In the genomic region with DNA sequence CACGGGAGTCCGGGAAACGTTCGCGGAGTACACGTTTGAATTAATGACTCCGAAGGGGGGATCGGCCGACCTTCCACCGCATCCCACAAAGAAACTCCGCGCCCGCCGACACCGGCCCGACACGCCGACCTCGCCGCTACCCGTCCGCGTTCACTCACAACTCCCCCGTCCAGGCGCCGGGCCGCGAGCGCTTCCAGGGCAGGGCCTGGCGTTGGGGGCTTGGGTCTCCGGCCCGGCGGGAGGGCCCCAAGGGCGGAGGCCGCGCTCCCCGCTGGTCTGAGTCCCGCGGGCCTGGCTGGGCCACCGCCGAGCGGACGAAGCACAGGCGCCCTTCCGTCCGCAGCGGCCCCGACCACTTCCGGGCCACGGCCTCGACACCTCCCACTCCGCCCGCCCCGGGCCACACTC, we compare ENCODE assay signal across 8 cellular contexts. TPM values are rescaled to one million over a fixed set of nuclear protein-coding genes. Genes with fewer than 3 reads are reported as not detected.
DNase-seq lines count a peak whose midpoint lies in the region; ATAC-seq and TF ChIP-seq lines count a peak whose summit lies in the region.
"Not testable (repeated sequence)": the region's sequence is repeated elsewhere in the genome, so short reads cannot be mapped to it uniquely, and the experiment has no call there.

No MANE protein-coding gene starts in this region.

- H3K23ac ChIP-seq in H9 (ENCODE audit: insufficient read length, low read depth, low read length): not testable (repeated sequence)
- H3K23ac ChIP-seq in neuronal stem cell (ENCODE audit: low read depth, low read length, poor library complexity): peak overlapping the region; percentile 95

- not testable (repeated sequence) for H2BK15ac ChIP-seq in H9 (ENCODE audit: low read depth, low read length); neuronal stem cell (ENCODE audit: low read length)

- peaks cover 18% of the 10 kb centered on the region for H3K36me3 ChIP-seq in left ventricle myocardium inferior
- peaks cover 16 to 43% of the 10 kb centered on the region in 2 donors for H3K36me3 ChIP-seq in neuronal stem cell (replicated peaks in 1 of 2; ENCODE audit: control insufficient read depth in 2 of 2, insufficient read depth in 2 of 2, low read length in 2 of 2)
- not testable (repeated sequence) for H3K36me3 ChIP-seq in aorta (ENCODE audit: control insufficient read depth in 1 of 2, insufficient read depth in 2 of 2, low read length in 1 of 2)

- not testable (repeated sequence) for DNase-seq in H9; astrocyte of the spinal cord (ENCODE audit: low read depth, low spot score); left ventricle myocardium inferior; neuronal stem cell (ENCODE audit: low spot score); aorta

- H4K8ac ChIP-seq in H9 (replicated peaks; ENCODE audit: insufficient read length, low read depth, low read length): not testable (repeated sequence)
- peak overlapping the region; percentile 99 for H4K8ac ChIP-seq in neuronal stem cell (ENCODE audit: low read depth, low read length)

- H3K14ac ChIP-seq in H9 (ENCODE audit: insufficient read depth, low read length): peak overlapping the region; percentile 97
- not testable (repeated sequence) for H3K14ac ChIP-seq in neuronal stem cell (ENCODE audit: low read length)

- H3K18ac ChIP-seq in H9 (ENCODE audit: insufficient read length, low read depth, low read length): peak overlapping the region; percentile 95
- H3K18ac ChIP-seq in neuronal stem cell (ENCODE audit: low read length): peak overlapping the region; percentile 100

- H3K79me2 ChIP-seq in H9 (ENCODE audit: insufficient read depth, low read length): peaks cover 39% of the 10 kb centered on the region

- not testable (repeated sequence) for H3K79me1 ChIP-seq in H9 (ENCODE audit: insufficient read depth, low read depth, low read length, poor library complexity, severe bottlenecking)
- H3K79me1 ChIP-seq in neuronal stem cell (ENCODE audit: low read depth, low read length): peaks cover 20% of the 10 kb centered on the region

- not testable (repeated sequence) for H4K91ac ChIP-seq in H9 (ENCODE audit: insufficient read length, low read depth, low read length); neuronal stem cell (ENCODE audit: low read depth, low read length, poor library complexity)

- not testable (repeated sequence) for TF ChIP-seq CTCF in H9 (conservative IDR thresholded peaks at IDR 0.05); astrocyte of the spinal cord (IDR thresholded peaks at IDR 0.05; ENCODE audit: low read depth, low read length); left ventricle myocardium inferior (IDR thresholded peaks at IDR 0.05; ENCODE audit: borderline replicate concordance)

- peaks cover 29 to 44% (median 40%) of the 10 kb centered on the region in 3 experiments; a peak in 6 of 7 replicates for H3K36me3 Mint-ChIP-seq in H9 (ENCODE audit: insufficient read depth in 1 of 3, low read depth in 3 of 3)

- not testable (repeated sequence) for H3K4me1 ChIP-seq in H9 (ENCODE audit: insufficient read depth, low read length); aorta (ENCODE audit: control insufficient read depth in 1 of 2, insufficient read depth in 2 of 2, low read length in 2 of 2)
- H3K4me1 ChIP-seq in left ventricle myocardium inferior (peaks cover 49% of the 10 kb centered on the region), neuronal stem cell (ENCODE audit: control insufficient read depth in 2 of 2, insufficient read depth in 1 of 2, low read depth in 1 of 2, low read length in 2 of 2) (peaks cover 11% of the 10 kb centered on the region in 2 donors)

- H4K5ac ChIP-seq in H9 (ENCODE audit: insufficient read length, low read depth, low read length): peak overlapping the region; percentile 48

- intact Hi-C loops in left ventricle myocardium inferior (cut with micrococcal nuclease); aorta (cut with DNase I): not testable (repeated sequence)

- peak overlapping the region; percentile 87 to 90 for H3K4me3 Mint-ChIP-seq in H9

- H3K27ac Mint-ChIP-seq in H9: peak overlapping the region; percentile 98 to 100 (median 99)

- H3K56ac ChIP-seq in H9 (ENCODE audit: insufficient read length, low read depth, low read length): peak overlapping the region; percentile 15

- H3K4me3 ChIP-seq in astrocyte of the spinal cord (ENCODE audit: low read depth, low read length) (peak overlapping the region; percentile 78), left ventricle myocardium inferior (peak overlapping the region; percentile 99), neuronal stem cell (ENCODE audit: low read length in 2 of 2) (peak overlapping the region; percentile 77 to 99), aorta (ENCODE audit: low read length in 2 of 2) (peak overlapping the region; percentile 54 to 69)

- not testable (repeated sequence) for H3K23me2 ChIP-seq in H9 (ENCODE audit: insufficient read length, low read depth, low read length, poor library complexity, severe bottlenecking)

- H2BK20ac ChIP-seq in H9 (ENCODE audit: low read depth, low read length, poor library complexity, severe bottlenecking): not testable (repeated sequence)

- WGBS in H9 (ENCODE audit: extremely low coverage, insufficient read length, low lambda C conversion rate): no CpG with 5 or more reads among the region's 54 CpGs
- WGBS in neuronal stem cell (ENCODE audit: extremely low coverage in 2 of 2, insufficient read length in 2 of 2, insufficient replicate concordance in 1 of 2), 2 donors: no CpG with 5 or more reads among the region's 54 CpGs
- 0 to 1% methylated on average over 40 to 54 of the region's 54 CpGs for WGBS in aorta, 2 donors

- peaks cover 26% of the 10 kb centered on the region in 2 experiments for H3K4me1 Mint-ChIP-seq in H9

- not testable (repeated sequence) for H2AFZ ChIP-seq in H9 (ENCODE audit: low read length)
- peak overlapping the region; percentile 94 for H2AFZ ChIP-seq in neuronal stem cell (ENCODE audit: low read length)

- not testable (repeated sequence) for H2BK120ac ChIP-seq in H9 (ENCODE audit: low read depth, low read length, poor library complexity, severe bottlenecking); neuronal stem cell (ENCODE audit: low read depth, low read length)

- H4K20me1 ChIP-seq in H9 (ENCODE audit: control insufficient read depth, insufficient read depth, insufficient read length): not testable (repeated sequence)

- H3K27ac ChIP-seq in H9 (ENCODE audit: insufficient read length, low read depth, low read length): peak overlapping the region; percentile 62
- H3K27ac ChIP-seq in left ventricle myocardium inferior (replicated peaks): peak overlapping the region; percentile 97
- peak overlapping the region; percentile 99 for H3K27ac ChIP-seq in neuronal stem cell (replicated peaks; ENCODE audit: low read length)
- H3K27ac ChIP-seq in aorta (ENCODE audit: low read depth in 1 of 2, low read length in 2 of 2): peak overlapping the region in 1 of 2 donors; percentile 86

- not testable (repeated sequence) for H3T11ph ChIP-seq in H9 (ENCODE audit: low read length)

- H2BK5ac ChIP-seq in H9 (ENCODE audit: insufficient read length, low read length): peak overlapping the region; percentile 86
- H2BK5ac ChIP-seq in neuronal stem cell (ENCODE audit: low read length): peak overlapping the region; percentile 99

- peak overlapping the region; percentile 96 for H3K9ac ChIP-seq in H9 (ENCODE audit: extremely low read depth, insufficient read length, low read length)
- peak overlapping the region; percentile 96 for H3K9ac ChIP-seq in neuronal stem cell (ENCODE audit: low read depth, low read length, poor library complexity)

- H3K27me3 ChIP-seq in H9 (ENCODE audit: insufficient read depth, low read length); left ventricle myocardium inferior (ENCODE audit: low read depth); neuronal stem cell (ENCODE audit: control insufficient read depth in 3 of 3, insufficient read depth in 3 of 3, low read depth in 1 of 3, low read length in 3 of 3); aorta (ENCODE audit: control insufficient read depth in 1 of 2, insufficient read depth in 2 of 2, low read length in 1 of 2): not testable (repeated sequence)

- ATAC-seq in GM18511 (IDR thresholded peaks at IDR 0.05; ENCODE audit: unreplicated experiment): peak; percentile 64
- ATAC-seq in HG03558 (IDR thresholded peaks at IDR 0.05; ENCODE audit: extremely low read depth, unreplicated experiment): peak; percentile 29
- ATAC-seq in SK-N-SH treated with all-trans-retinoic acid at 6 μM for 48 hours: peak; percentile 76
- ATAC-seq in aorta (ENCODE audit: low FRiP score): peak; percentile 89

- not testable (repeated sequence) for H3K9me3 ChIP-seq in H9 (ENCODE audit: control insufficient read depth, low read depth, low read length); left ventricle myocardium inferior (replicated peaks); neuronal stem cell (replicated peaks in 1 of 2; ENCODE audit: control insufficient read depth in 2 of 2, insufficient read depth in 1 of 2, low read depth in 1 of 2, low read length in 2 of 2); aorta (ENCODE audit: control insufficient read depth, low read length)

- not testable (repeated sequence) for H2BK12ac ChIP-seq in H9 (ENCODE audit: insufficient read length, low read depth, low read length); neuronal stem cell (ENCODE audit: low read length)

- in situ Hi-C loops in astrocyte of the spinal cord (cut with HindIII; ENCODE audit: low sequenced_read_pairs): not testable (repeated sequence)

- not testable (repeated sequence) for H3K9me3 Mint-ChIP-seq in H9

- H2AK5ac ChIP-seq in H9 (ENCODE audit: insufficient read length, low read length); neuronal stem cell (ENCODE audit: low read depth, low read length): not testable (repeated sequence)

- peak overlapping the region; percentile 47 for H3K4me2 ChIP-seq in H9 (ENCODE audit: insufficient read depth, insufficient read length, low read length)
- H3K4me2 ChIP-seq in neuronal stem cell (ENCODE audit: insufficient read depth, low read length, poor library complexity, severe bottlenecking): peak overlapping the region; percentile 61

- H3K27me3 Mint-ChIP-seq in H9 (ENCODE audit: low read depth): not testable (repeated sequence)

- peak overlapping the region; percentile 33 for H3K4ac ChIP-seq in H9 (ENCODE audit: low read depth, low read length)
- H3K4ac ChIP-seq in neuronal stem cell (ENCODE audit: low read length): not testable (repeated sequence)

RNA-seq across cellular contexts. Expression of gene RNPS1, which starts 0.4 kb away (rescaled TPM):
- total RNA-seq in H9 (2021): 384 and 394 TPM in 2 replicates
- total RNA-seq in left ventricle myocardium inferior: 106 TPM
- polyA plus RNA-seq in neuronal stem cell (2013, experiment 1 of 2): 350 TPM
- 344 TPM for polyA plus RNA-seq in neuronal stem cell (2013, experiment 2 of 2)
- total RNA-seq in aorta: 10 to 100 TPM; 95.5 to 98.4 TPM
- 100 to 1,000 TPM in 1 of 2 donors, 10 to 100 TPM in 1; 96.4 to 101 TPM for polyA plus RNA-seq in aorta

RNA-seq across cellular contexts. Expression of gene ECI1, which starts 16.1 kb away (rescaled TPM):
- total RNA-seq in H9 (2021) (90.0 and 95.4 TPM in 2 replicates), left ventricle myocardium inferior (165 TPM), aorta (10 to 100 TPM; 28.4 to 31.3 TPM)
- polyA plus RNA-seq in neuronal stem cell (2013, experiment 1 of 2): 58.4 TPM
- 57.0 TPM for polyA plus RNA-seq in neuronal stem cell (2013, experiment 2 of 2)
- 10 to 100 TPM; 63.0 to 66.0 TPM for polyA plus RNA-seq in aorta

RNA-seq across cellular contexts. Expression of gene DNASE1L2, which starts 31.3 kb away (rescaled TPM):
- total RNA-seq in H9 (2021): 2.5 TPM in 2 replicates
- 0.47 TPM for total RNA-seq in left ventricle myocardium inferior
- polyA plus RNA-seq in neuronal stem cell (2013, experiment 1 of 2): 0.26 TPM
- 0.30 TPM for polyA plus RNA-seq in neuronal stem cell (2013, experiment 2 of 2)
- 1 to 10 TPM in 1 of 2 donors, under 1 TPM in 1; 0.39 to 1.1 TPM for total RNA-seq in aorta
- polyA plus RNA-seq in aorta: 1 to 10 TPM in 1 of 2 donors, under 1 TPM in 1; 0.38 to 1.1 TPM

RNA-seq across cellular contexts. Expression of gene E4F1, which starts 44.1 kb away (rescaled TPM):
- total RNA-seq in H9 (2021): 35.9 and 37.6 TPM in 2 replicates
- 13.5 TPM for total RNA-seq in left ventricle myocardium inferior
- polyA plus RNA-seq in neuronal stem cell (2013, experiment 1 of 2): 10.6 TPM
- 9.7 TPM for polyA plus RNA-seq in neuronal stem cell (2013, experiment 2 of 2)
- total RNA-seq in aorta: 10 to 100 TPM; 17.3 to 21.5 TPM
- polyA plus RNA-seq in aorta: 10 to 100 TPM; 12.9 to 75.7 TPM

RNA-seq across cellular contexts. Expression of gene PGP, which starts 52.9 kb away (rescaled TPM):
- total RNA-seq in H9 (2021) (37.4 and 38.3 TPM in 2 replicates), left ventricle myocardium inferior (34.1 TPM), aorta (1 to 10 TPM; 8.9 to 9.1 TPM)
- polyA plus RNA-seq in neuronal stem cell (2013, experiment 1 of 2): 32.8 TPM
- polyA plus RNA-seq in neuronal stem cell (2013, experiment 2 of 2): 31.7 TPM
- polyA plus RNA-seq in aorta: 10 to 100 TPM in 1 of 2 donors, 1 to 10 TPM in 1; 7.3 to 15.4 TPM

Comparison
In these comparisons a context has a peak if more than half of its experiments do, and no peak if none do; other contexts are left out.
1. ATAC-seq: peak in every context shown above with its lines; median percentile 89 in aorta; 76 in SK-N-SH treated with all-trans-retinoic acid at 6 μM for 48 hours; 64 in GM18511; 29 in HG03558.